Comparison of ENCODE assay signal across 9 cellular contexts in genomic region chr1:27772071-27772470, GRCh38. TPM values are rescaled to one million over a fixed set of nuclear protein-coding genes. Genes with fewer than 3 reads are reported as not detected.
DNase-seq lines count a peak whose midpoint lies in the region; ATAC-seq, FAIRE-seq and TF ChIP-seq lines count a peak whose summit lies in the region.
"Had no signal": no experiment of that assay in that cellular context is flagged by ENCODE, and none has a peak within 500 bp of the region (broad histone marks: within the 10 kb centered on the region; RNA-seq: fewer than 3 reads in every experiment).

No MANE protein-coding gene starts in this region.

- H4K8ac ChIP-seq in H1 (ENCODE audit: extremely low read depth, insufficient read depth, low read length) = no peak overlapping the region

- H3K36me3 ChIP-seq in Caco-2 (ENCODE audit: control insufficient read depth, insufficient read depth, low read length) (no peaks in the 10 kb centered on the region), PC-3 (ENCODE audit: low read depth, low read length) (no peaks in the 10 kb centered on the region), H1 (ENCODE audit: control insufficient read depth in 2 of 4, insufficient read depth in 4 of 4, low read length in 3 of 4) (no peaks in the 10 kb centered on the region), ovary (no peaks in the 10 kb centered on the region)

- H3K27me3 ChIP-seq in Caco-2 (replicated peaks; ENCODE audit: control insufficient read depth, insufficient read depth, low read length) (no peaks in the 10 kb centered on the region), PC-3 (ENCODE audit: low read length) (no peaks in the 10 kb centered on the region), H1 (replicated peaks in 1 of 4; ENCODE audit: control insufficient read depth in 3 of 4, extremely low read depth in 1 of 4, insufficient read depth in 3 of 4, low read length in 3 of 4) (no peaks in the 10 kb centered on the region), ovary (no peaks in the 10 kb centered on the region)

- H3K36me3 Mint-ChIP-seq in Caco-2 (ENCODE audit: insufficient read depth, unreplicated experiment) = peaks cover 9% of the 10 kb centered on the region

- H3K4me1 ChIP-seq in Caco-2 (no peaks in the 10 kb centered on the region), PC-3 (ENCODE audit: insufficient read depth, low read length) (peaks cover 19% of the 10 kb centered on the region), H1 (replicated peaks in 1 of 4; ENCODE audit: control insufficient read depth in 3 of 4, insufficient read depth in 4 of 4, low read length in 3 of 4) (peaks cover 0 to 2% (median 0%) of the 10 kb centered on the region in 4 experiments; a peak in 2 of 7 replicates), ovary (ENCODE audit: insufficient read depth) (peaks cover 3% of the 10 kb centered on the region)

- H2AK5ac ChIP-seq in H1 (ENCODE audit: low read depth, low read length) = no peak overlapping the region

- H3K4me3 ChIP-seq in Caco-2 (ENCODE audit: low read depth, low read length) = no peak overlapping the region
- H3K4me3 ChIP-seq in PC-3 (ENCODE audit: low read length) = peak overlapping the region; percentile 79; the same call in 1 of the 2 replicates
- H3K4me3 ChIP-seq in H1 (ENCODE audit: extremely low read depth in 1 of 4, insufficient read depth in 2 of 4, low read depth in 3 of 4, low read length in 4 of 4) = peak overlapping the region in 3 of 4 experiments; percentile 71 to 91 (median 87); a peak in 4 of 8 replicates
- peak overlapping the region; percentile 97 for H3K4me3 ChIP-seq in ovary

- no peak overlapping the region for H3K18ac ChIP-seq in H1 (ENCODE audit: extremely low read depth, low read length)

- CTCF ChIA-PET in Caco-2 (lab: Charles Lee) = interaction anchor here (0.6 to 2.1 kb wide), 3 partner anchors 12 to 609 kb away, joined by 3 to 20 read pairs (median 17); partner anchors contain the start of gene FAM76A
- CTCF ChIA-PET in PC-3 (lab: Charles Lee) = interaction anchor here (0.7 kb wide), 1 partner anchor 86 kb away, joined by 7 read pairs; no protein-coding TSS in a partner anchor
- CTCF ChIA-PET in H1 (lab: Charles Lee; ENCODE audit: partially characterized antibody) = interaction anchor here (0.6 to 1.2 kb wide), 3 partner anchors 10 to 103 kb away, joined by 3 read pairs; no protein-coding TSS in a partner anchor

- no peak for DNase-seq in Caco-2
- no peak for DNase-seq in PC-3
- DNase-seq in H1 (ENCODE audit: low read depth in 1 of 2, low spot score in 2 of 2) = no peak
- DNase-seq in ovary = no peak
- DNase-seq in COR-L47 (lab: John Stamatoyannopoulos, UW) = no peak
- DNase-seq in omental fat pad (ENCODE audit: low spot score) = no peak

- H3K9ac ChIP-seq in PC-3 (ENCODE audit: low read length) (no peak overlapping the region), H1 (replicated peaks in 1 of 4; ENCODE audit: extremely low read depth in 1 of 4, low read depth in 3 of 4, low read length in 3 of 4) (peak overlapping the region in 1 of 4 experiments; percentile 22; a peak in 1 of 7 replicates)

- POLR2A ChIA-PET in Caco-2 (lab: Charles Lee) = interaction anchor here (0.6 to 2.3 kb wide), 3 partner anchors 13 to 78 kb away, joined by 7 to 26 read pairs (median 9); no protein-coding TSS in a partner anchor
- POLR2A ChIA-PET in PC-3 (lab: Charles Lee; ENCODE audit: unreplicated experiment) = no interaction called here
- POLR2A ChIA-PET in H1 (lab: Charles Lee; ENCODE audit: partially characterized antibody) = interaction anchor here (0.7 to 4.3 kb wide), 4 partner anchors 8 to 79 kb away, joined by 3 to 23 read pairs (median 4); partner anchors contain the start of gene PPP1R8

- no peaks in the 10 kb centered on the region for H3K4me1 Mint-ChIP-seq in Caco-2 (ENCODE audit: low read depth, unreplicated experiment)

- no peak for ATAC-seq in PC-3
- ATAC-seq in omental fat pad (ENCODE audit: low FRiP score) = no peak
- ATAC-seq in GM21360 (IDR thresholded peaks at IDR 0.05; ENCODE audit: unreplicated experiment) = no peak
- ATAC-seq in GM18858 (IDR thresholded peaks at IDR 0.05; ENCODE audit: unreplicated experiment) = no peak

- H3K9me3 Mint-ChIP-seq in Caco-2 (ENCODE audit: unreplicated experiment) = no peaks in the 10 kb centered on the region

- H3K4me2 ChIP-seq in PC-3 (ENCODE audit: low read length) (peak overlapping the region; percentile 78), H1 (ENCODE audit: insufficient read depth in 1 of 2, low read depth in 2 of 2, low read length in 2 of 2) (peak overlapping the region; percentile 78 to 91; a peak in 3 of 4 replicates)

- WGBS in H1 (ENCODE audit: extremely low coverage in 1 of 2, insufficient coverage in 1 of 2, insufficient read length in 1 of 2, insufficient replicate concordance in 2 of 2, low coverage in 1 of 2, low lambda C conversion rate in 2 of 2, missing lambda C conversion rate in 1 of 2), 2 experiments = 65 to 100% methylated on average over 3 to 5 of the region's 6 CpGs
- WGBS in ovary, 3 donors = 19 to 33% (median 24%) methylated on average over 6 of the region's 6 CpGs

- H3K27ac ChIP-seq in PC-3 (ENCODE audit: low read length) (no peak overlapping the region), H1 (ENCODE audit: low read depth, low read length) (no peak overlapping the region), ovary (peak overlapping the region in 1 of 2 donors; percentile 55)

- FAIRE-seq in H1 (lab: Jason Lieb, UNC) = no peak
- FAIRE-seq: TTC549 had no signal

- H2BK5ac ChIP-seq in H1 (ENCODE audit: low read depth, low read length) = no peak overlapping the region

- H3K27ac Mint-ChIP-seq in Caco-2 (ENCODE audit: unreplicated experiment) = peak overlapping the region; percentile 79

- peak overlapping the region; percentile 31 for H4K5ac ChIP-seq in H1 (ENCODE audit: insufficient read length, low read depth, low read length)

- H2BK120ac ChIP-seq in H1 (replicated peaks; ENCODE audit: low read depth, low read length) = no peak overlapping the region

- H3K79me2 ChIP-seq in PC-3 (ENCODE audit: low read length) = peaks cover 38% of the 10 kb centered on the region
- peaks cover 0 to 13% of the 10 kb centered on the region in 2 experiments; a peak in 1 of 4 replicates for H3K79me2 ChIP-seq in H1 (ENCODE audit: control insufficient read depth in 1 of 2, insufficient read depth in 2 of 2, low read length in 2 of 2)

- no peak overlapping the region for H2BK15ac ChIP-seq in H1 (ENCODE audit: low read length)

- H3K4me3 Mint-ChIP-seq in Caco-2 (ENCODE audit: unreplicated experiment) = peak overlapping the region; percentile 85

- H2BK12ac ChIP-seq in H1 (ENCODE audit: low read depth, low read length) = no peak overlapping the region

- TF ChIP-seq POLR2A in H1 (IDR thresholded peaks at IDR 0.05; ENCODE audit: control extremely low read depth in 1 of 2, low read depth in 2 of 2, low read length in 2 of 2) = no peak
- no peak for TF ChIP-seq POLR2A in ovary (IDR thresholded peaks at IDR 0.05)

- H3F3A ChIP-seq in PC-3 (ENCODE audit: low read length, unreplicated experiment) = peaks cover 4% of the 10 kb centered on the region

- no peak overlapping the region for H3K23ac ChIP-seq in H1 (ENCODE audit: insufficient read length)

- no peak overlapping the region for H2BK20ac ChIP-seq in H1 (ENCODE audit: low read length)

- no peak overlapping the region for H3K14ac ChIP-seq in H1 (ENCODE audit: insufficient read length)

- no peak overlapping the region for H4K91ac ChIP-seq in H1 (replicated peaks; ENCODE audit: insufficient read length, low read length)

- no peaks in the 10 kb centered on the region for H3K79me1 ChIP-seq in H1 (ENCODE audit: low read depth, low read length)

- H3K9me2 ChIP-seq in PC-3 (replicated peaks; ENCODE audit: low read length) = no peaks in the 10 kb centered on the region

- H3K23me2 ChIP-seq in H1 (ENCODE audit: low read depth, low read length) = peaks cover 7% of the 10 kb centered on the region; the same call in 1 of the 2 replicates

- H4K20me1 ChIP-seq in PC-3 (ENCODE audit: low read length) (no peaks in the 10 kb centered on the region), H1 (replicated peaks in 1 of 2; ENCODE audit: control insufficient read depth in 1 of 2, insufficient read depth in 2 of 2, low read length in 2 of 2) (no peaks in the 10 kb centered on the region)

- TF ChIP-seq RAD21 in H1 (IDR thresholded peaks at IDR 0.05 in 1 of 2, conservative IDR thresholded peaks at IDR 0.05 in 1 of 2; ENCODE audit: low read depth in 2 of 2, low read length in 2 of 2) = no peak

- TF ChIP-seq EP300 in H1 (IDR thresholded peaks at IDR 0.05; ENCODE audit: borderline replicate concordance in 1 of 2, low read depth in 2 of 2, low read length in 2 of 2) = no peak
- no peak for TF ChIP-seq EP300 in ovary (IDR thresholded peaks at IDR 0.05)

- BruUV-seq in Caco-2 (replicated peaks; lab: Mats Ljungman, UMichigan) (no TSS peak), PC-3 (replicated peaks; lab: Mats Ljungman, UMichigan) (no TSS peak)

- H3K27me3 Mint-ChIP-seq in Caco-2 (ENCODE audit: insufficient read depth, unreplicated experiment) = no peaks in the 10 kb centered on the region

- TF ChIP-seq CTCF in Caco-2 (IDR thresholded peaks at IDR 0.05; ENCODE audit: insufficient read depth in 1 of 2, low read depth in 1 of 2, low read length in 1 of 2, severe bottlenecking in 1 of 2, unreplicated experiment in 1 of 2) = no peak
- no peak for TF ChIP-seq CTCF in PC-3 (conservative IDR thresholded peaks at IDR 0.05; ENCODE audit: low read depth, low read length)
- TF ChIP-seq CTCF in H1 (IDR thresholded peaks at IDR 0.05; ENCODE audit: control extremely low read depth in 1 of 3, insufficient read depth in 1 of 3, low read depth in 1 of 3, low read length in 3 of 3) = no peak
- no peak for TF ChIP-seq CTCF in ovary (IDR thresholded peaks at IDR 0.05)
- no peak for TF ChIP-seq CTCF in omental fat pad (IDR thresholded peaks at IDR 0.05)

- H3K9me3 ChIP-seq in Caco-2 = no peaks in the 10 kb centered on the region
- no peaks in the 10 kb centered on the region for H3K9me3 ChIP-seq in PC-3 (ENCODE audit: low read length)
- no peaks in the 10 kb centered on the region for H3K9me3 ChIP-seq in H1 (ENCODE audit: insufficient read depth in 2 of 2, low read depth in 1 of 2, low read length in 1 of 2)
- no peaks in the 10 kb centered on the region for H3K9me3 ChIP-seq in ovary

- H3K56ac ChIP-seq in H1 (replicated peaks; ENCODE audit: insufficient read length, low read depth, low read length) = no peak overlapping the region

- H2AFZ ChIP-seq in PC-3 (ENCODE audit: low read length) (peak overlapping the region; percentile 91; the same call in 1 of the 2 replicates), H1 (ENCODE audit: low read length) (peak overlapping the region; percentile 65)

- intact Hi-C loops in Caco-2 (cut with micrococcal nuclease; ENCODE audit: unreplicated experiment) (no loop called here), PC-3 (cut with micrococcal nuclease) (no loop called here), ovary (cut with DNase I) (no loop called here)

- H3K4ac ChIP-seq in H1 (replicated peaks; ENCODE audit: insufficient read length, low read depth, low read length) = no peak overlapping the region

RNA-seq across cellular contexts. Expression of gene STX12, which starts 0.9 kb away (rescaled TPM):
- 19.6 and 21.5 TPM in 2 replicates for total RNA-seq in Caco-2 (2022)
- total RNA-seq in PC-3 (2014; rRNA removed) = 18.6 and 28.5 TPM in 2 replicates
- 11.0 and 11.6 TPM in 2 replicates for total RNA-seq in H1 (2021; fragmentation: NEBNext Ultra II Directional; extraction: Animal tissue kit (Norgen Biotek cat#: 25700))
- 3.7 and 3.9 TPM in 2 replicates for polyA plus RNA-seq in H1 (2011; rRNA removed)
- polyA plus RNA-seq in H1 (2011; cell fraction: cytosol; rRNA removed) = 4.2 TPM
- polyA plus RNA-seq in H1 (2011; cell fraction: nucleus; rRNA removed) = 5.4 TPM
- polyA plus RNA-seq in H1 (2012, experiment 1 of 2) = 4.8 to 7.4 TPM (median 5.6 TPM) in 4 replicates
- polyA plus RNA-seq in H1 (2012, experiment 2 of 2) = 1.1 TPM
- polyA plus RNA-seq in H1 (2013, experiment 1 of 2) = 8.8 TPM
- polyA plus RNA-seq in H1 (2013, experiment 2 of 2) = 8.0 TPM
- polyA minus RNA-seq in H1 (2011; rRNA and poly(A)+ RNA removed) = 4.8 and 8.2 TPM in 2 replicates
- polyA minus RNA-seq in H1 (2011; cell fraction: cytosol; rRNA and poly(A)+ RNA removed) = 3.2 TPM
- 4.5 TPM for polyA minus RNA-seq in H1 (2011; cell fraction: nucleus; rRNA and poly(A)+ RNA removed)
- 10 to 100 TPM; 34.3 to 45.7 (median 41.2) TPM for total RNA-seq in ovary
- polyA plus RNA-seq in ovary = 10 to 100 TPM; 23.9 to 74.8 TPM
- 100 to 1,000 TPM in 1 of 4 donors, 10 to 100 TPM in 3; 78.5 to 116 (median 95.7) TPM for total RNA-seq in omental fat pad

RNA-seq across cellular contexts. Expression of gene FAM76A, which starts 46.3 kb away (rescaled TPM):
- total RNA-seq in Caco-2 (2022) (9.4 and 9.8 TPM in 2 replicates), PC-3 (2014; rRNA removed) (9.6 and 9.9 TPM in 2 replicates), ovary (10 to 100 TPM in 5 of 7 donors, 1 to 10 TPM in 2; 9.2 to 20.3 (median 15.7) TPM), omental fat pad (10 to 100 TPM; 17.4 to 30.0 (median 20.0) TPM)
- 12.8 and 16.2 TPM in 2 replicates for total RNA-seq in H1 (2021; fragmentation: NEBNext Ultra II Directional; extraction: Animal tissue kit (Norgen Biotek cat#: 25700))
- polyA plus RNA-seq in H1 (2011; rRNA removed) (2.7 and 3.4 TPM in 2 replicates), ovary (1 to 10 TPM; 6.0 to 7.5 TPM)
- polyA plus RNA-seq in H1 (2011; cell fraction: cytosol; rRNA removed) = 5.2 TPM
- 5.9 TPM for polyA plus RNA-seq in H1 (2011; cell fraction: nucleus; rRNA removed)
- polyA plus RNA-seq in H1 (2012, experiment 1 of 2) = 8.3 to 9.4 TPM (median 9.1 TPM) in 4 replicates
- polyA plus RNA-seq in H1 (2012, experiment 2 of 2) = 1.2 TPM
- polyA plus RNA-seq in H1 (2013, experiment 1 of 2) = 7.5 TPM
- polyA plus RNA-seq in H1 (2013, experiment 2 of 2) = 8.1 TPM
- polyA minus RNA-seq in H1 (2011; rRNA and poly(A)+ RNA removed) = 10.1 and 15.7 TPM in 2 replicates
- polyA minus RNA-seq in H1 (2011; cell fraction: cytosol; rRNA and poly(A)+ RNA removed) = 10.3 TPM
- polyA minus RNA-seq in H1 (2011; cell fraction: nucleus; rRNA and poly(A)+ RNA removed) = 7.3 TPM

RNA-seq across cellular contexts. Expression of gene PPP1R8, which starts 58.5 kb away (rescaled TPM):
- total RNA-seq in Caco-2 (2022) (37.2 and 40.6 TPM in 2 replicates), PC-3 (2014; rRNA removed) (65.7 and 85.0 TPM in 2 replicates), ovary (10 to 100 TPM; 24.9 to 49.0 (median 37.9) TPM), omental fat pad (10 to 100 TPM; 24.6 to 43.7 (median 33.5) TPM)
- 50.5 and 51.8 TPM in 2 replicates for total RNA-seq in H1 (2021; fragmentation: NEBNext Ultra II Directional; extraction: Animal tissue kit (Norgen Biotek cat#: 25700))
- polyA plus RNA-seq in H1 (2011; rRNA removed) (33.4 and 37.1 TPM in 2 replicates), ovary (10 to 100 TPM; 33.8 to 37.4 TPM)
- 39.9 TPM for polyA plus RNA-seq in H1 (2011; cell fraction: cytosol; rRNA removed)
- polyA plus RNA-seq in H1 (2011; cell fraction: nucleus; rRNA removed) = 45.2 TPM
- polyA plus RNA-seq in H1 (2012, experiment 1 of 2) = 39.6 to 51.1 TPM (median 46.2 TPM) in 4 replicates
- polyA plus RNA-seq in H1 (2012, experiment 2 of 2) = 5.8 TPM
- polyA plus RNA-seq in H1 (2013, experiment 1 of 2) = 35.6 TPM
- 35.2 TPM for polyA plus RNA-seq in H1 (2013, experiment 2 of 2)
- 52.6 and 54.8 TPM in 2 replicates for polyA minus RNA-seq in H1 (2011; rRNA and poly(A)+ RNA removed)
- polyA minus RNA-seq in H1 (2011; cell fraction: cytosol; rRNA and poly(A)+ RNA removed) = 35.9 TPM
- 22.1 TPM for polyA minus RNA-seq in H1 (2011; cell fraction: nucleus; rRNA and poly(A)+ RNA removed)
